8 cellular contexts compared by ENCODE assay signal in the genomic region with DNA sequence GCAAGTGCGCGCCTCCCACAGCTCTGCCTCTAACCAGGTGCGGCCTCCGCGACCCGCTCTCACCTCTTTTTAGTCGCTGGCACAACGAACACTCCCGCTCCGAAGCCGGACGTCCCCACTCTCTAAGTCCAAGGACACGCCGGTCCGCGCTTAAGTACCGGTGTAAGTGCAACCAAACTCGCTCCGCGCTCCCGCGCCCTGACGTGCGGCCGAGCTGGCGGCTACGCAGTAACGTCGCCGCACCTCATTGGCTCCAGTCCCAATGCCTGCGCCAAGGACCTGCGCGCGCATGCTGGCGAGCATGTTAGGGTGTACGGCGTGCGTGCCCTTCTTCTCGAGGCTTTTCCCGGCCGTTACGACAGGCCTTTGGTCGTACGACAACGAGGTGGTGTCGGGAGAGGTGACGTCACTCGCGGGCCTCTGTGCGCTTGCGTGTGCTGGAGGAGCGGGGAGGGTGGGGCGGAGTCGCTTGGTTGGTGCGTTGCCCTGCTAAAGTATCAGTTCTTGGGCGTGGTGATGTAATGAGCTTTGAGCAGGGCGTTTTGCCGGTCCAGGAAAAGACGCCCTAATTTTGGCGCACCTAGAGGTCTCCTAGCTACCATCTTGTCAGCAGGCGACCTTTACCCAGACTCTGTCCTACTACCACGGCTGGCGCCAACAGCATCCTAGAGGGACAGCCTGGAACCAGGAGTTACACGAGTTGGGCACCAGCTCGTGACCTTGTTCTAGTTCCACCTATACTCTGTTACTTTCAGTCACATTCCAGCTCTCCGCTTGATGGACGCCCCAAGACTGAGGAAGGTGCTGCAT. TPM values are rescaled to one million over a fixed set of nuclear protein-coding genes. Genes with fewer than 3 reads are reported as not detected.
DNase-seq lines count a peak whose midpoint lies in the region; ATAC-seq and TF ChIP-seq lines count a peak whose summit lies in the region.

A gene (minus strand): TSS at position 124 of the 810 bp plus-strand sequence. CDS start 1,141 bp downstream, outside the sequence.

- H3K36me3 ChIP-seq in WERI-Rb-1, result peaks cover 32% of the 10 kb centered on the region
- peaks cover 20% of the 10 kb centered on the region for H3K36me3 ChIP-seq in mammary epithelial cell (ENCODE audit: insufficient read depth, low read length)
- peaks cover 5 to 20% (median 18%) of the 10 kb centered on the region in 3 donors for H3K36me3 ChIP-seq in skeletal muscle tissue (ENCODE audit: control insufficient read depth in 3 of 3, insufficient read depth in 3 of 3, low read length in 3 of 3)

- ATAC-seq in GM18873 (IDR thresholded peaks at IDR 0.05; ENCODE audit: low FRiP score, unreplicated experiment), result peak; percentile 95
- peak; percentile 92 for ATAC-seq in HG03139 (IDR thresholded peaks at IDR 0.05; ENCODE audit: unreplicated experiment)

- H3K27me3 ChIP-seq in WERI-Rb-1 (ENCODE audit: insufficient read depth, low read depth, severe bottlenecking) (no peaks in the 10 kb centered on the region), mammary epithelial cell (ENCODE audit: insufficient read depth, low read length) (no peaks in the 10 kb centered on the region), skeletal muscle tissue (ENCODE audit: control insufficient read depth in 3 of 3, insufficient read depth in 3 of 3, low read length in 3 of 3) (no peaks in the 10 kb centered on the region)

- WGBS in mammary epithelial cell (ENCODE audit: low coverage, missing lambda C conversion rate), result 5% methylated on average over 17 of the region's 67 CpGs

- H3K9ac ChIP-seq in mammary epithelial cell (ENCODE audit: insufficient read depth, low read length) (peak within 1 kb of the TSS; percentile 97), skeletal muscle tissue (ENCODE audit: low read depth in 1 of 3, low read length in 3 of 3) (peak within 1 kb of the TSS; percentile 92 to 95 (median 95))

- H3K27ac ChIP-seq in WERI-Rb-1 (peak within 1 kb of the TSS; percentile 77), mammary epithelial cell (ENCODE audit: insufficient read depth, low read depth, low read length) (peak within 1 kb of the TSS; percentile 94), skeletal muscle tissue (ENCODE audit: low read depth, low read length) (peak within 1 kb of the TSS; percentile 93)

- H2AFZ ChIP-seq in mammary epithelial cell (ENCODE audit: low read depth, low read length), result peak within 1 kb of the TSS; percentile 99

- no peaks in the 10 kb centered on the region for H4K20me1 ChIP-seq in mammary epithelial cell (ENCODE audit: insufficient read depth, low read length)

- CTCF ChIA-PET in mammary epithelial cell (lab: Charles Lee; ENCODE audit: low non-redundant PET), result interaction anchor here (0.5 to 0.7 kb wide), 2 partner anchors 300 to 503 kb away, joined by 3 read pairs; no protein-coding TSS in a partner anchor

- H3K79me2 ChIP-seq in mammary epithelial cell (ENCODE audit: insufficient read depth, low read length), result peaks cover 47% of the 10 kb centered on the region

- H3K4me1 ChIP-seq in mammary epithelial cell (ENCODE audit: insufficient read depth, low read length) (peaks cover 11% of the 10 kb centered on the region), skeletal muscle tissue (ENCODE audit: control insufficient read depth in 3 of 3, insufficient read depth in 3 of 3, low read length in 3 of 3) (peaks cover 7 to 21% (median 9%) of the 10 kb centered on the region in 3 donors)

- no peaks in the 10 kb centered on the region for H3K9me3 ChIP-seq in WERI-Rb-1 (ENCODE audit: severe bottlenecking)
- H3K9me3 ChIP-seq in mammary epithelial cell (replicated peaks; ENCODE audit: insufficient read depth, low read length), result no peaks in the 10 kb centered on the region
- H3K9me3 ChIP-seq in iPS-18c (ENCODE audit: control insufficient read depth, insufficient read depth, low read length), result no peaks in the 10 kb centered on the region
- H3K9me3 ChIP-seq in skeletal muscle tissue (ENCODE audit: control insufficient read depth in 3 of 3, low read length in 3 of 3), result no peaks in the 10 kb centered on the region

- DNase-seq in ACHN (peak; percentile 100), NCI-H2227 (lab: John Stamatoyannopoulos, UW; ENCODE audit: unreplicated experiment) (peak; percentile 100), WERI-Rb-1 (peak; percentile 99), mammary epithelial cell (peak; percentile 100)

- no TSS peak for BruUV-seq in mammary epithelial cell (replicated peaks; lab: Mats Ljungman, UMichigan)

- no peak for TF ChIP-seq CTCF in WERI-Rb-1 (IDR thresholded peaks at IDR 0.05; ENCODE audit: low read depth, low read length)
- no peak for TF ChIP-seq CTCF in mammary epithelial cell (conservative IDR thresholded peaks at IDR 0.05 in 1 of 2, IDR thresholded peaks at IDR 0.05 in 1 of 2; ENCODE audit: extremely low read depth in 1 of 2, insufficient read depth in 1 of 2, low read depth in 1 of 2, low read length in 2 of 2)

- H3K4me3 ChIP-seq in WERI-Rb-1 (ENCODE audit: low read depth, low read length) (peak within 1 kb of the TSS; percentile 74), mammary epithelial cell (replicated peaks in 1 of 3; ENCODE audit: insufficient read depth in 1 of 3, low read depth in 2 of 3, low read length in 3 of 3) (peak within 1 kb of the TSS; percentile 62 to 76 (median 62)), iPS-18c (ENCODE audit: insufficient read depth, low read depth, low read length) (peak within 1 kb of the TSS; percentile 74), skeletal muscle tissue (ENCODE audit: low read length in 3 of 3) (peak within 1 kb of the TSS; percentile 93 to 100 (median 97))

- in situ Hi-C loops in ACHN (cut with HindIII; ENCODE audit: low pct_ligation_motif_present, low pct_unique_long_range_greater_than_20kb, low sequenced_read_pairs), result no loop called here
- in situ Hi-C loops in mammary epithelial cell (cut with MboI; ENCODE audit: low sequenced_read_pairs in 2 of 2), result no loop called here

- intact Hi-C loops in mammary epithelial cell (cut with micrococcal nuclease), result no loop called here

- peak within 1 kb of the TSS; percentile 93 for H3K4me2 ChIP-seq in mammary epithelial cell (ENCODE audit: insufficient read depth, low read depth, low read length)

- dilution Hi-C loops in mammary epithelial cell (cut with HindIII; ENCODE audit: low sequenced_read_pairs), result no loop called here

RNA-seq across cellular contexts. Expression of the gene that starts here (rescaled TPM):
- total RNA-seq in mammary epithelial cell, result 100 to 1,000 TPM in 1 of 2 donors, 10 to 100 TPM in 1; 34.3 to 210 TPM
- polyA plus RNA-seq in mammary epithelial cell, result 74.1 TPM
- 26.3 TPM for polyA minus RNA-seq in mammary epithelial cell
- total RNA-seq in skeletal muscle tissue, result 39.1 TPM

Comparison
In these comparisons a context has a peak if more than half of its experiments do, and no peak if none do; other contexts are left out.
1. Peak in every context shown above with its lines: DNase-seq, ATAC-seq, H3K4me3 ChIP-seq and H3K27ac ChIP-seq.